8 cellular contexts compared by ENCODE assay signal in the genomic region with DNA sequence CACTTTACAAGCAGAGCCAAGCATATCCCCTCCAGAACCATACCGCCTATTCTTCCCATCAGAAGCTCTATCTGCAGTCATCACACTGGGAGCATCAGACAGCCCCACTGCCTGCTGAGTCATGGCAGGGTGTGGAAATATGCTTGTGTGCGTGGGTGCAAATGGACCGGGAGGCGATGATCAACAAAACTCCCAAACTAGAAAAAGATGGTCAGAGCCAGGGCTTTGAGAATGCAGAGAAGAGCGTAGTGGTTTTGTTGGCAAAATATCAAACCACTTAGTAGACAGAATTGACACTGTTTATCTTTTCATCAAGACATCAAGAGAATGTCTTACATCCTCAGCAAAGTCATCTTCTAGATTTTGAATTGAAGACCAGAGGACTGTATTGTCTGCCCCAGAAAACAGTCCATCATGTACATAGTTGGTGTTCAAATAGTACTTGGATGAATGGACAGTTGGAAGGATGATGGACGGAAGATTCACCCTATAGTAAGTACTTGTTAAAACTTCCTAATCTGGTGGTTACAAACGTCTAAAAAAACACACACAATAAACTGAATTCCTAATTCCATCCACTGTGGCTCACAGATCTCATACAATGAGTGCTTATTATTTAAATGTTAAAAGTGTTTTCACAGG. TPM values are rescaled to one million over a fixed set of nuclear protein-coding genes. Genes with fewer than 3 reads are reported as not detected.
DNase-seq lines count a peak whose midpoint lies in the region; ATAC-seq and TF ChIP-seq lines count a peak whose summit lies in the region.

No MANE protein-coding gene starts in this region.

- no peak for TF ChIP-seq CTCF in AG04450 (IDR thresholded peaks at IDR 0.05; ENCODE audit: low read depth, low read length)
- TF ChIP-seq CTCF in KMS-11 (conservative IDR thresholded peaks at IDR 0.05; ENCODE audit: low read depth, low read length): no peak
- TF ChIP-seq CTCF in mucosa of descending colon (IDR thresholded peaks at IDR 0.05): no peak

- H3K36me3 ChIP-seq in KMS-11 (ENCODE audit: insufficient read depth) (no peaks in the 10 kb centered on the region), adipocyte (ENCODE audit: control insufficient read depth, insufficient read depth, low read length, severe bottlenecking) (no peaks in the 10 kb centered on the region), mucosa of descending colon (ENCODE audit: low read depth) (no peaks in the 10 kb centered on the region)

- H3K27me3 ChIP-seq in AG04450 (ENCODE audit: control insufficient read depth, insufficient read depth, low read length) (no peaks in the 10 kb centered on the region), KMS-11 (ENCODE audit: insufficient read depth, low read depth) (no peaks in the 10 kb centered on the region), adipocyte (replicated peaks; ENCODE audit: control insufficient read depth, insufficient read depth, low read length) (no peaks in the 10 kb centered on the region)

- H3K79me2 ChIP-seq in KMS-11 (ENCODE audit: insufficient read depth, low read depth): no peaks in the 10 kb centered on the region

- peak; percentile 89 for DNase-seq in AG04450 (ENCODE audit: low read depth, low spot score)
- DNase-seq in adipocyte (ENCODE audit: low read depth): peak; percentile 88
- DNase-seq in mucosa of descending colon: no peak
- DNase-seq in NCI-H1417 (lab: John Stamatoyannopoulos, UW): no peak

- H3K9me3 ChIP-seq in AG04450 (ENCODE audit: control insufficient read depth, insufficient read depth, low read length) (no peaks in the 10 kb centered on the region; the same call in 1 of the 2 replicates), adipocyte (ENCODE audit: control insufficient read depth, low read length) (no peaks in the 10 kb centered on the region), mucosa of descending colon (no peaks in the 10 kb centered on the region)

- H2AFZ ChIP-seq in KMS-11 (ENCODE audit: low read depth): peak overlapping the region; percentile 49; the same call in 1 of the 2 replicates

- H3K4me2 ChIP-seq in KMS-11: peak overlapping the region; percentile 66

- CTCF ChIA-PET in AG04450 (lab: Charles Lee): interaction anchor here (1.0 to 4.9 kb wide), 4 partner anchors 125 to 822 kb away, joined by 3 to 23 read pairs (median 10); no protein-coding TSS in a partner anchor

- H3K4me3 ChIP-seq in AG04450 (ENCODE audit: low read depth, low read length) (no peak overlapping the region), KMS-11 (IDR thresholded peaks at IDR 0.05; ENCODE audit: insufficient read depth, low read depth, low read length) (no peak overlapping the region), adipocyte (ENCODE audit: low read length) (no peak overlapping the region), mucosa of descending colon (no peak overlapping the region)

- H3K9ac ChIP-seq in KMS-11 (no peak overlapping the region), adipocyte (ENCODE audit: low read length) (peak overlapping the region; percentile 1)

- peaks cover 39% of the 10 kb centered on the region for H3K4me1 ChIP-seq in KMS-11 (ENCODE audit: low read depth, poor library complexity, severe bottlenecking)
- peaks cover 21% of the 10 kb centered on the region for H3K4me1 ChIP-seq in adipocyte (ENCODE audit: control insufficient read depth, insufficient read depth, low read length)
- no peaks in the 10 kb centered on the region for H3K4me1 ChIP-seq in mucosa of descending colon (ENCODE audit: low read depth)

- H4K20me1 ChIP-seq in KMS-11 (ENCODE audit: insufficient read depth): no peaks in the 10 kb centered on the region

- peak overlapping the region; percentile 82 for H3K27ac ChIP-seq in AG04450 (ENCODE audit: low read depth, low read length)
- no peak overlapping the region; the same call in 1 of the 2 replicates for H3K27ac ChIP-seq in KMS-11

- ATAC-seq in mucosa of descending colon (peak; percentile 38), HG02642 (IDR thresholded peaks at IDR 0.05; ENCODE audit: poor library complexity, unreplicated experiment) (no peak), GM21619 (IDR thresholded peaks at IDR 0.05; ENCODE audit: unreplicated experiment) (no peak), GM19023 (IDR thresholded peaks at IDR 0.05; ENCODE audit: unreplicated experiment) (no peak)

- intact Hi-C loops in mucosa of descending colon (cut with DNase I, micrococcal nuclease): loop anchor here (5.0 to 10.0 kb wide), 2 partner anchors 115 to 213 kb away; no protein-coding TSS in a partner anchor

- POLR2A ChIA-PET in AG04450 (lab: Yijun Ruan, JAX): interaction anchor here (0.9 to 1.0 kb wide), 2 partner anchors 15 to 23 kb away, joined by 3 read pairs; no protein-coding TSS in a partner anchor

RNA-seq across cellular contexts. Expression of gene VWF, which starts 54.9 kb away (rescaled TPM):
- polyA plus RNA-seq in AG04450 (2011; rRNA removed): 0.22 and 0.35 TPM in 2 replicates
- 0.64 and 1.0 TPM in 2 replicates for polyA minus RNA-seq in AG04450 (2011; rRNA and poly(A)+ RNA removed)
- total RNA-seq in mucosa of descending colon: 10 to 100 TPM; 34.3 to 82.5 (median 72.9) TPM

Comparison
In these comparisons a context has a peak if more than half of its experiments do, and no peak if none do; other contexts are left out.
1. DNase-seq: peak in AG04450 (single experiment) and adipocyte (single experiment); none in mucosa of descending colon (0 of 3) and NCI-H1417 (0 of 3).